ENCODE assay signal across 1 cellular context in genomic region chr19:5691205-5691929, GRCh38.
TF ChIP-seq lines count a peak whose summit lies in the region.

No MANE protein-coding gene starts in this region.

TF ChIP-seq in K562, 482 proteins besides CTCF, POLR2A, EP300 and RAD21 (continued from another document and continues in another):
- no peak for TF ChIP-seq ZNF512 (tag; IDR thresholded peaks at IDR 0.05)
- no peak for TF ChIP-seq REST (CRISPR knock-in tag; IDR thresholded peaks at IDR 0.05; ENCODE audit: low read depth)
- TF ChIP-seq MLX (CRISPR knock-in tag; conservative IDR thresholded peaks at IDR 0.05) = no peak
- no peak for TF ChIP-seq PHB2 (IDR thresholded peaks at IDR 0.05; ENCODE audit: low read depth)
- no peak for TF ChIP-seq CBX2 (IDR thresholded peaks at IDR 0.05; ENCODE audit: insufficient read depth, low read length, poor library complexity, severe bottlenecking)
- no peak for TF ChIP-seq ZNF175 (CRISPR knock-in tag; IDR thresholded peaks at IDR 0.05; ENCODE audit: low read depth)
- TF ChIP-seq SAFB2 (IDR thresholded peaks at IDR 0.05; ENCODE audit: borderline replicate concordance, low read depth, low read length, severe bottlenecking) = no peak
- TF ChIP-seq SRSF1 (IDR thresholded peaks at IDR 0.05; ENCODE audit: low read depth, low read length) = no peak
- TF ChIP-seq CBFA2T3 (IDR thresholded peaks at IDR 0.05) = no peak
- TF ChIP-seq ZNF239 (CRISPR knock-in tag; IDR thresholded peaks at IDR 0.05) = no peak
- TF ChIP-seq TRIM25 (IDR thresholded peaks at IDR 0.05; ENCODE audit: borderline replicate concordance) = no peak
- TF ChIP-seq SMAD4 (CRISPR knock-in tag; conservative IDR thresholded peaks at IDR 0.05) = no peak
- TF ChIP-seq ZNF75A (CRISPR knock-in tag; IDR thresholded peaks at IDR 0.05) = no peak
- no peak for TF ChIP-seq KLF6 (CRISPR knock-in tag; IDR thresholded peaks at IDR 0.05; ENCODE audit: borderline replicate concordance)
- TF ChIP-seq EGR1 (conservative IDR thresholded peaks at IDR 0.05) = peak; percentile 71
- TF ChIP-seq ZNF655 (CRISPR knock-in tag; IDR thresholded peaks at IDR 0.05) = no peak
- no peak for TF ChIP-seq TEAD4 (IDR thresholded peaks at IDR 0.05; ENCODE audit: low read length)
- no peak for TF ChIP-seq TEAD4 (CRISPR knock-in tag; IDR thresholded peaks at IDR 0.05; ENCODE audit: borderline replicate concordance)
- TF ChIP-seq ZNF583 (CRISPR knock-in tag; IDR thresholded peaks at IDR 0.05) = no peak
- peak; percentile 92 for TF ChIP-seq RBM22 (IDR thresholded peaks at IDR 0.05; ENCODE audit: low read depth, low read length, poor library complexity, severe bottlenecking)
- TF ChIP-seq ARID2 (IDR thresholded peaks at IDR 0.05) = no peak
- TF ChIP-seq ZNF740 (CRISPR knock-in tag; IDR thresholded peaks at IDR 0.05) = 0 out of 2 replicates have a peak, but pooled peaks have one; percentile 46
- no peak for TF ChIP-seq ZNF740 (tag; IDR thresholded peaks at IDR 0.05)
- TF ChIP-seq SIRT6 (IDR thresholded peaks at IDR 0.05; ENCODE audit: low read depth, low read length) = peak; percentile 44
- TF ChIP-seq MAZ (CRISPR knock-in tag; conservative IDR thresholded peaks at IDR 0.05 in 1 of 2, IDR thresholded peaks at IDR 0.05 in 1 of 2) = peak; percentile 22 to 36; a peak in 3 of 4 replicates
- TF ChIP-seq FUS (optimal IDR thresholded peaks at IDR 0.05; ENCODE audit: low read depth, low read length) = no peak
- no peak for TF ChIP-seq USF2 (CRISPR knock-in tag; IDR thresholded peaks at IDR 0.05)
- TF ChIP-seq IRF2 (CRISPR knock-in tag; IDR thresholded peaks at IDR 0.05) = no peak
- TF ChIP-seq ZNF408 (CRISPR knock-in tag; IDR thresholded peaks at IDR 0.05; ENCODE audit: low read depth) = no peak
- TF ChIP-seq ZNF41 (CRISPR knock-in tag; conservative IDR thresholded peaks at IDR 0.05) = no peak
- TF ChIP-seq CBX3 (IDR thresholded peaks at IDR 0.05; ENCODE audit: borderline replicate concordance in 1 of 2, low read length in 2 of 2) = no peak
- no peak for TF ChIP-seq RERE (CRISPR knock-in tag; IDR thresholded peaks at IDR 0.05; ENCODE audit: borderline replicate concordance)
- no peak for TF ChIP-seq ZHX1 (conservative IDR thresholded peaks at IDR 0.05; ENCODE audit: low read length)
- no peak for TF ChIP-seq NFYB (IDR thresholded peaks at IDR 0.05; ENCODE audit: extremely low read depth, insufficient read length)
- no peak for TF ChIP-seq BRCA1 (IDR thresholded peaks at IDR 0.05)
- no peak for TF ChIP-seq BRCA1 (CRISPR knock-in tag; IDR thresholded peaks at IDR 0.05)
- TF ChIP-seq ZNF764 (CRISPR knock-in tag; IDR thresholded peaks at IDR 0.05; ENCODE audit: low read depth) = no peak
- no peak for TF ChIP-seq MAFK (IDR thresholded peaks at IDR 0.05; ENCODE audit: low read length)
- TF ChIP-seq TAF7 (tag; IDR thresholded peaks at IDR 0.05) = no peak
- no peak for TF ChIP-seq TAF15 (IDR thresholded peaks at IDR 0.05; ENCODE audit: low read depth, low read length)
- no peak for TF ChIP-seq ZNF384 (IDR thresholded peaks at IDR 0.05; ENCODE audit: low read depth, low read length)
- no peak for TF ChIP-seq ZNF143 (CRISPR knock-in tag; IDR thresholded peaks at IDR 0.05)
- no peak for TF ChIP-seq CAMTA2 (CRISPR knock-in tag; conservative IDR thresholded peaks at IDR 0.05)
- TF ChIP-seq PHTF2 (CRISPR knock-in tag; IDR thresholded peaks at IDR 0.05) = no peak
- TF ChIP-seq NFE2 (IDR thresholded peaks at IDR 0.05; ENCODE audit: low read depth) = no peak
- TF ChIP-seq PRMT5 (CRISPR knock-in tag; IDR thresholded peaks at IDR 0.05) = no peak
- TF ChIP-seq TCF7 (IDR thresholded peaks at IDR 0.05; ENCODE audit: borderline replicate concordance) = no peak
- no peak for TF ChIP-seq MEF2A (IDR thresholded peaks at IDR 0.05; ENCODE audit: control insufficient read depth, low read depth, low read length)
- no peak for TF ChIP-seq CGGBP1 (CRISPR knock-in tag; IDR thresholded peaks at IDR 0.05)
- TF ChIP-seq ZNF431 (CRISPR knock-in tag; IDR thresholded peaks at IDR 0.05) = 0 out of 2 replicates have a peak, but pooled peaks have one; percentile 68
